ENCODE assay signal across 1 cellular context in genomic region chr16:2047330-2048115, GRCh38.
TF ChIP-seq lines count a peak whose summit lies in the region.

Gene NTHL1 (minus strand): TSS chr16:2047834. CDS start chr16:2047823, 11 bp downstream.
Gene TSC2 (plus strand): TSS chr16:2047985. CDS start chr16:2048616, 631 bp downstream.

TF ChIP-seq in GM12878, 131 proteins besides CTCF, POLR2A, EP300 and RAD21 (continued from another document and continues in another):
- TF ChIP-seq CEBPB (IDR thresholded peaks at IDR 0.05; ENCODE audit: borderline replicate concordance in 1 of 2, low read depth in 2 of 2, low read length in 2 of 2) (no peak), IKZF1 (conservative IDR thresholded peaks at IDR 0.05) (peak; percentile 100), ETV6 (conservative IDR thresholded peaks at IDR 0.05 in 1 of 2, IDR thresholded peaks at IDR 0.05 in 1 of 2; ENCODE audit: borderline replicate concordance in 1 of 2, low read depth in 1 of 2) (no peak), CHD1 (IDR thresholded peaks at IDR 0.05; ENCODE audit: low read depth, low read length) (no peak), SPI1 (IDR thresholded peaks at IDR 0.05; ENCODE audit: borderline replicate concordance, insufficient read depth, low read depth, low read length) (no peak), SMAD5 (IDR thresholded peaks at IDR 0.05; ENCODE audit: low read depth) (no peak), BCL11A (IDR thresholded peaks at IDR 0.05; ENCODE audit: low read depth, low read length) (no peak), GATAD2B (conservative IDR thresholded peaks at IDR 0.05; ENCODE audit: low read depth) (no peak; the same call in none of the 2 replicates), LARP7 (IDR thresholded peaks at IDR 0.05) (peak; percentile 98), IKZF2 (IDR thresholded peaks at IDR 0.05) (peak in 1 of 2 experiments; percentile 19; a peak in 2 of 4 replicates), SIN3A (IDR thresholded peaks at IDR 0.05; ENCODE audit: low read depth, low read length) (peak; percentile 94), KLF5 (IDR thresholded peaks at IDR 0.05; ENCODE audit: partially characterized antibody) (peak; percentile 57), BRCA1 (IDR thresholded peaks at IDR 0.05; ENCODE audit: low read depth, low read length) (no peak), RELA (IDR thresholded peaks at IDR 0.05; ENCODE audit: borderline replicate concordance, partially characterized antibody) (peak; percentile 45), PKNOX1 (IDR thresholded peaks at IDR 0.05) (no peak), ZBTB11 (CRISPR knock-in tag; IDR thresholded peaks at IDR 0.05) (peak; percentile 62), FOXK2 (IDR thresholded peaks at IDR 0.05) (no peak), SREBF1 (IDR thresholded peaks at IDR 0.05; ENCODE audit: low read length) (peak; percentile 90), MXI1 (IDR thresholded peaks at IDR 0.05; ENCODE audit: low read depth, low read length) (peak; percentile 84; the same call in 1 of the 2 replicates), ATF7 (IDR thresholded peaks at IDR 0.05; ENCODE audit: low read depth) (no peak), TARDBP (IDR thresholded peaks at IDR 0.05; ENCODE audit: borderline replicate concordance) (peak; percentile 87), JUNB (IDR thresholded peaks at IDR 0.05) (no peak), POU2F2 (IDR thresholded peaks at IDR 0.05; ENCODE audit: borderline replicate concordance, low read depth, low read length) (0 out of 3 replicates have a peak, but pooled peaks have one; percentile 42), HDAC6 (IDR thresholded peaks at IDR 0.05; ENCODE audit: unreplicated experiment) (no peak), ESRRA (IDR thresholded peaks at IDR 0.05; ENCODE audit: low read length) (no peak), E4F1 (IDR thresholded peaks at IDR 0.05; ENCODE audit: borderline replicate concordance, partially characterized antibody) (peak; percentile 35), CBX5 (IDR thresholded peaks at IDR 0.05; ENCODE audit: low read depth) (no peak), FOXM1 (IDR thresholded peaks at IDR 0.05; ENCODE audit: low read depth, low read length) (no peak), ZNF622 (IDR thresholded peaks at IDR 0.05) (no peak), SMARCA5 (IDR thresholded peaks at IDR 0.05) (peak; percentile 72; the same call in 1 of the 2 replicates), ZNF384 (IDR thresholded peaks at IDR 0.05; ENCODE audit: borderline replicate concordance, low read depth, low read length) (no peak), DPF2 (IDR thresholded peaks at IDR 0.05) (peak; percentile 57; the same call in 1 of the 2 replicates), SMAD1 (IDR thresholded peaks at IDR 0.05; ENCODE audit: low read depth, partially characterized antibody) (no peak), REST (IDR thresholded peaks at IDR 0.05; ENCODE audit: low read depth, low read length) (no peak), MEF2A (IDR thresholded peaks at IDR 0.05; ENCODE audit: insufficient read depth, low read depth, low read length) (0 out of 2 replicates have a peak, but pooled peaks have one; percentile 25), HDGF (IDR thresholded peaks at IDR 0.05) (no peak), NKRF (conservative IDR thresholded peaks at IDR 0.05) (peak; percentile 94; the same call in 1 of the 2 replicates), PML (IDR thresholded peaks at IDR 0.05; ENCODE audit: low read length) (no peak), CEBPZ (IDR thresholded peaks at IDR 0.05; ENCODE audit: low read depth, low read length) (no peak), WRNIP1 (IDR thresholded peaks at IDR 0.05; ENCODE audit: borderline replicate concordance, low read depth, low read length) (no peak), SKIL (IDR thresholded peaks at IDR 0.05; ENCODE audit: low read depth, poor library complexity, severe bottlenecking) (no peak), GABPA (IDR thresholded peaks at IDR 0.05; ENCODE audit: low read depth) (peak; percentile 93)
- TF ChIP-seq, protein P1, sequence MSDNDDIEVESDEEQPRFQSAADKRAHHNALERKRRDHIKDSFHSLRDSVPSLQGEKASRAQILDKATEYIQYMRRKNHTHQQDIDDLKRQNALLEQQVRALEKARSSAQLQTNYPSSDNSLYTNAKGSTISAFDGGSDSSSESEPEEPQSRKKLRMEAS (IDR thresholded peaks at IDR 0.05; ENCODE audit: low read depth, low read length): peak; percentile 93
- TF ChIP-seq, protein P2, sequence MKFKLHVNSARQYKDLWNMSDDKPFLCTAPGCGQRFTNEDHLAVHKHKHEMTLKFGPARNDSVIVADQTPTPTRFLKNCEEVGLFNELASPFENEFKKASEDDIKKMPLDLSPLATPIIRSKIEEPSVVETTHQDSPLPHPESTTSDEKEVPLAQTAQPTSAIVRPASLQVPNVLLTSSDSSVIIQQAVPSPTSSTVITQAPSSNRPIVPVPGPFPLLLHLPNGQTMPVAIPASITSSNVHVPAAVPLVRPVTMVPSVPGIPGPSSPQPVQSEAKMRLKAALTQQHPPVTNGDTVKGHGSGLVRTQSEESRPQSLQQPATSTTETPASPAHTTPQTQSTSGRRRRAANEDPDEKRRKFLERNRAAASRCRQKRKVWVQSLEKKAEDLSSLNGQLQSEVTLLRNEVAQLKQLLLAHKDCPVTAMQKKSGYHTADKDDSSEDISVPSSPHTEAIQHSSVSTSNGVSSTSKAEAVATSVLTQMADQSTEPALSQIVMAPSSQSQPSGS (IDR thresholded peaks at IDR 0.05; ENCODE audit: low read length): no peak
